Comparison of ENCODE assay signal across 23 cellular contexts in genomic region chr3:43073116-43073835, GRCh38.
"Had no signal": no experiment of that assay in that cellular context is flagged by ENCODE, and none has a peak within 500 bp of the region (broad histone marks: within the 10 kb centered on the region; RNA-seq: fewer than 3 reads in every experiment).

No MANE protein-coding gene starts in this region.

- ATAC-seq: effector memory CD8-positive, alpha-beta T cell; mucosa of descending colon; naive thymus-derived CD4-positive, alpha-beta T cell; stimulated activated naive B cell treated with anti-CD40 and anti-IgM and Interleukin-4, amounts not matched to agents 10 μg/mL and 1 μg/mL and 100 μg/mL, for 72 hours had no signal

- H3K4me1 ChIP-seq: esophagus squamous epithelium, neural progenitor cell, prostate gland, sigmoid colon had no signal

- H3K36me3 ChIP-seq: esophagus squamous epithelium, neural progenitor cell, prostate gland, thoracic aorta had no signal

- H3K27ac ChIP-seq: esophagus squamous epithelium, neural progenitor cell, prostate gland, sigmoid colon, thoracic aorta had no signal

- H2AFZ ChIP-seq: neural progenitor cell had no signal

- H3K4me1 Mint-ChIP-seq: immature natural killer cell; nephron; neural progenitor cell; stimulated activated naive B cell treated with anti-CD40 and anti-IgM and Interleukin-4, amounts not matched to agents 10 μg/mL and 1 μg/mL and 100 μg/mL, for 72 hours had no signal

- H3K9me3 ChIP-seq: esophagus squamous epithelium, mucosa of descending colon, prostate gland, sigmoid colon, thoracic aorta had no signal

- H3K4me3 Mint-ChIP-seq: effector memory CD8-positive, alpha-beta T cell; immature natural killer cell; mesothelial cell of epicardium; naive thymus-derived CD4-positive, alpha-beta T cell; nephron; neural progenitor cell; stimulated activated naive B cell treated with anti-CD40 and anti-IgM and Interleukin-4, amounts not matched to agents 10 μg/mL and 1 μg/mL and 100 μg/mL, for 72 hours; stimulated activated naive CD8-positive, alpha-beta T cell treated with anti-CD3 and anti-CD28 coated beads, Interleukin-15, Interleukin-2, amounts not matched to agents 100 ng/mL and 50 ng/mL, for 24 hours had no signal

- H3K4me3 ChIP-seq: esophagus squamous epithelium, lung, mucosa of descending colon, neural progenitor cell, prostate gland, sigmoid colon, thoracic aorta, tibial nerve had no signal

- H3K27me3 Mint-ChIP-seq: stimulated activated naive CD8-positive, alpha-beta T cell treated with anti-CD3 and anti-CD28 coated beads, Interleukin-15, Interleukin-2, amounts not matched to agents 100 ng/mL and 50 ng/mL, for 24 hours had no signal

- H3K27ac Mint-ChIP-seq: effector memory CD8-positive, alpha-beta T cell; immature natural killer cell; mesothelial cell of epicardium; nephron; neural progenitor cell; stimulated activated naive B cell treated with anti-CD40 and anti-IgM and Interleukin-4, amounts not matched to agents 10 μg/mL and 1 μg/mL and 100 μg/mL, for 72 hours; stimulated activated naive CD8-positive, alpha-beta T cell treated with anti-CD3 and anti-CD28 coated beads, Interleukin-15, Interleukin-2, amounts not matched to agents 100 ng/mL and 50 ng/mL, for 24 hours had no signal

- H3K27me3 ChIP-seq: esophagus squamous epithelium, neural progenitor cell, sigmoid colon, tibial nerve had no signal

- H3K4me2 ChIP-seq: neural progenitor cell had no signal

- DNase-seq: cerebellar nuclear complex; cortex of kidney; effector memory CD8-positive, alpha-beta T cell; erythroblast; esophagus squamous epithelium; foreskin melanocyte; immature natural killer cell; mesenchymal stem cell; mucosa of descending colon; naive thymus-derived CD4-positive, alpha-beta T cell; right cardiac atrium; sigmoid colon; stimulated activated CD4-positive, alpha-beta T cell treated with anti-CD3 and anti-CD28 coated beads, Interleukin-2, amount 100 ng/mL, for 24 hours; stimulated activated CD4-positive, alpha-beta T cell treated with anti-CD3 and anti-CD28 coated beads, Interleukin-4, amount 100 ng/mL, for 24 hours; stimulated activated naive B cell treated with anti-CD40 and anti-IgM and Interleukin-4, amounts not matched to agents 10 μg/mL and 1 μg/mL and 100 μg/mL, for 72 hours had no signal

- H3K9me3 Mint-ChIP-seq: effector memory CD8-positive, alpha-beta T cell; mesothelial cell of epicardium; nephron; neural progenitor cell; stimulated activated naive B cell treated with anti-CD40 and anti-IgM and Interleukin-4, amounts not matched to agents 10 μg/mL and 1 μg/mL and 100 μg/mL, for 72 hours; stimulated activated naive CD8-positive, alpha-beta T cell treated with anti-CD3 and anti-CD28 coated beads, Interleukin-15, Interleukin-2, amounts not matched to agents 100 ng/mL and 50 ng/mL, for 24 hours had no signal
